31 cellular contexts compared by ENCODE assay signal in genomic region chr2:241983571-241984270, GRCh38.
DNase-seq lines count a peak whose midpoint lies in the region; ATAC-seq and TF ChIP-seq lines count a peak whose summit lies in the region.
"Had no signal": no experiment of that assay in that cellular context is flagged by ENCODE, and none has a peak within 500 bp of the region (broad histone marks: within the 10 kb centered on the region; RNA-seq: fewer than 3 reads in every experiment).

No MANE protein-coding gene starts in this region.

- no peak for TF ChIP-seq EP300 in transverse colon (IDR thresholded peaks at IDR 0.05; ENCODE audit: low read depth)

- peaks cover 24 to 38% (median 32%) of the 10 kb centered on the region in 3 donors for H3K4me1 Mint-ChIP-seq in naive B cell
- H3K4me1 Mint-ChIP-seq: GM23338, WTC11 had no signal

- H3K27me3 Mint-ChIP-seq in naive B cell = no peaks in the 10 kb centered on the region
- H3K27me3 Mint-ChIP-seq: stimulated activated naive CD8-positive, alpha-beta T cell treated with anti-CD3 and anti-CD28 coated beads, Interleukin-15, amount 100 ng/mL, for 72 hours had no signal

- H3K9me3 ChIP-seq in transverse colon = no peaks in the 10 kb centered on the region
- H3K9me3 ChIP-seq: breast epithelium, Caco-2, right lobe of liver had no signal

- no peak for TF ChIP-seq CTCF in coronary artery (IDR thresholded peaks at IDR 0.05)
- TF ChIP-seq CTCF in transverse colon (IDR thresholded peaks at IDR 0.05) = no peak

- no peaks in the 10 kb centered on the region for H3K36me3 ChIP-seq in transverse colon
- H3K36me3 ChIP-seq: breast epithelium, right lobe of liver had no signal

- peak; percentile 3 for DNase-seq in activated naive CD4-positive, alpha-beta T cell treated with anti-CD3 and anti-CD28 coated beads, Interleukin-2, amount 50 U/mL, for 16 hours
- no peak for DNase-seq in activated naive CD4-positive, alpha-beta T cell (lab: John Stamatoyannopoulos, UW)
- DNase-seq in coronary artery (ENCODE audit: low spot score) (peak; percentile 62), naive B cell (no peak), transverse colon (no peak), DMS114 treated with DMSO at 0.1 percent for 48 hours (lab: John Stamatoyannopoulos, UW; ENCODE audit: unreplicated experiment) (no peak), NCI-H2081 (lab: John Stamatoyannopoulos, UW) (no peak)
- no peak for DNase-seq in stimulated activated CD4-positive, alpha-beta T cell treated with anti-CD3 and anti-CD28 coated beads, Interleukin-4, amount 100 ng/mL, for 24 hours
- DNase-seq: activated CD4-positive, alpha-beta T cell treated with anti-CD3 and anti-CD28 coated beads, Interleukin-2, amount 50 U/mL, for 48 hours; activated gamma-delta T cell treated with Interleukin-2 at 50 U/mL for 16 hours; AML-193; amygdala; Caco-2; DND-41; KBM-7; kidney glomerular epithelial cell; mesendoderm; MM.1S; NCI-H1417; NCI-H2081 treated with DMSO at 0.1 percent for 48 hours; NCI-H774; posterior cingulate gyrus; stimulated activated naive CD8-positive, alpha-beta T cell treated with anti-CD3 and anti-CD28 coated beads, Interleukin-15, amount 100 ng/mL, for 72 hours had no signal

- no peaks in the 10 kb centered on the region for H3K36me3 Mint-ChIP-seq in naive B cell
- H3K36me3 Mint-ChIP-seq: natural killer cell treated with Interleukin-12 subunit alpha and Interleukin-12 subunit beta and Interleukin-15 and Interleukin-18, amount 100 ng/mL, for 72 hours had no signal

- no peak for ATAC-seq in naive B cell (ENCODE audit: low read depth in 2 of 2)
- ATAC-seq: GM23338; natural killer cell treated with Interleukin-12 subunit alpha and Interleukin-12 subunit beta and Interleukin-15 and Interleukin-18, amount 100 ng/mL, for 72 hours; right lobe of liver; SK-N-SH treated with all-trans-retinoic acid at 6 μM for 48 hours; stimulated activated naive CD8-positive, alpha-beta T cell treated with anti-CD3 and anti-CD28 coated beads, Interleukin-15, amount 100 ng/mL, for 72 hours; WTC11 had no signal

- 84 to 100% methylated on average over 5 to 22 of the region's 22 CpGs for WGBS in transverse colon (ENCODE audit: low coverage in 1 of 2), 2 donors

- no peaks in the 10 kb centered on the region for H3K27me3 ChIP-seq in transverse colon
- H3K27me3 ChIP-seq: breast epithelium, right lobe of liver, tibial nerve had no signal

- H3K9me3 Mint-ChIP-seq in naive B cell = peaks cover 0 to 9% (median 3%) of the 10 kb centered on the region in 7 donors
- H3K9me3 Mint-ChIP-seq: natural killer cell treated with Interleukin-12 subunit alpha and Interleukin-12 subunit beta and Interleukin-15 and Interleukin-18, amount 100 ng/mL, for 72 hours had no signal

- in situ Hi-C loops in transverse colon (cut with MboI; ENCODE audit: low pct_ligation_motif_present in 1 of 4, low pct_unique_long_range_greater_than_20kb in 1 of 4, low sequenced_read_pairs in 3 of 4) = no loop called here

- no peaks in the 10 kb centered on the region for H3K4me1 ChIP-seq in transverse colon
- H3K4me1 ChIP-seq: breast epithelium, Caco-2, right lobe of liver, tibial nerve had no signal

- intact Hi-C loops in transverse colon (cut with DNase I; ENCODE audit: low total_unique reads) = no loop called here

- H3K27ac Mint-ChIP-seq in naive B cell = peak overlapping the region; percentile 93 to 99 (median 97)
- H3K27ac Mint-ChIP-seq: dendritic cell treated with granulocyte-macrophage colony-stimulating factor and Interleukin-4, amounts not matched to agents 40 ng/mL and 50 ng/mL, for 4 days; GM23338; natural killer cell treated with Interleukin-12 subunit alpha and Interleukin-12 subunit beta and Interleukin-15 and Interleukin-18, amount 100 ng/mL, for 72 hours; WTC11 had no signal

- peak overlapping the region in 1 of 8 donors; percentile 4 for H3K4me3 Mint-ChIP-seq in naive B cell
- H3K4me3 Mint-ChIP-seq: dendritic cell treated with granulocyte-macrophage colony-stimulating factor and Interleukin-4, amounts not matched to agents 40 ng/mL and 50 ng/mL, for 4 days; GM23338; natural killer cell treated with Interleukin-12 subunit alpha and Interleukin-12 subunit beta and Interleukin-15 and Interleukin-18, amount 100 ng/mL, for 72 hours; stimulated activated naive CD8-positive, alpha-beta T cell treated with anti-CD3 and anti-CD28 coated beads, Interleukin-15, amount 100 ng/mL, for 72 hours; WTC11 had no signal

- TF ChIP-seq POLR2A in transverse colon (IDR thresholded peaks at IDR 0.05) = no peak

- no peak overlapping the region for H3K4me3 ChIP-seq in coronary artery
- peak overlapping the region in 3 of 4 donors; percentile 4 to 36 (median 14) for H3K4me3 ChIP-seq in transverse colon
- H3K4me3 ChIP-seq: breast epithelium, GM23338, right lobe of liver, tibial nerve had no signal

- H3K27ac ChIP-seq in coronary artery (no peak overlapping the region), transverse colon (peak overlapping the region in 3 of 4 donors; percentile 15 to 48 (median 27))
- H3K27ac ChIP-seq: breast epithelium, right lobe of liver, tibial nerve had no signal

Comparison
In these comparisons a context has a peak if more than half of its experiments do, and no peak if none do; other contexts are left out.
1. DNase-seq: peak in activated naive CD4-positive, alpha-beta T cell treated with anti-CD3 and anti-CD28 coated beads, Interleukin-2, amount 50 U/mL, for 16 hours (single experiment) and coronary artery (single experiment); none in activated naive CD4-positive, alpha-beta T cell (0 of 4), naive B cell (single experiment), transverse colon (single experiment), DMS114 treated with DMSO at 0.1 percent for 48 hours (single experiment), NCI-H2081 (0 of 2) and stimulated activated CD4-positive, alpha-beta T cell treated with anti-CD3 and anti-CD28 coated beads, Interleukin-4, amount 100 ng/mL, for 24 hours (single experiment).
2. H3K27ac ChIP-seq: peak in transverse colon (3 of 4); none in coronary artery (0 of 2).